28 cellular contexts compared by ENCODE assay signal in the genomic region with DNA sequence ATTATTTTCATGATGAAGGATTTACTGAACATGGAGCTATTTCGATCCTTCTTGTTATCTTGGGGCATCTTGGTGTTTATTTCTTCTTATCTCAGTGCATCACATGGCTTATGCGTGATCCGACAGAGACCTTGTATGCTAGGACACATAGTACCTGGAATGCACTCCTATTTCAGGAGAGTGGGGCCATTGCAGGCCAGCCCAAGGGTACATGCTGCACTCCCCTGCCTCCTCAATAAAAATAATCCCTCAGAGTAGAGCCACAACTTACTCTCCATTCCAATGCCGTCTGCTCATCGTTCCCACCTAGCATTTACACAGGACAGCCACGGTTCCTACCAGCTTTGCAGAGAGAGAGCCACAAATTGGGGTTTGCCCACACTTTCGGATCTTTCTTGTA.
"Had no signal": no experiment of that assay in that cellular context is flagged by ENCODE, and none has a peak within 500 bp of the region (broad histone marks: within the 10 kb centered on the region; RNA-seq: fewer than 3 reads in every experiment).

No MANE protein-coding gene starts in this region.

- H3K4me1 Mint-ChIP-seq: stimulated activated naive B cell treated with anti-CD40 and anti-IgM and Interleukin-4, amounts not matched to agents 10 μg/mL and 1 μg/mL and 100 μg/mL, for 72 hours had no signal

- H3K9ac ChIP-seq: neural progenitor cell, parathyroid adenoma had no signal

- H3K27me3 ChIP-seq: neural progenitor cell, ovary, right lobe of liver, sigmoid colon, stomach, thyroid gland, tibial nerve, upper lobe of left lung, vagina had no signal

- H3K36me3 Mint-ChIP-seq: natural killer cell treated with Interleukin-12 subunit alpha and Interleukin-12 subunit beta and Interleukin-15 and Interleukin-18, amount 100 ng/mL, for 72 hours; stimulated activated effector memory CD8-positive, alpha-beta T cell treated with anti-CD3 and anti-CD28 coated beads, Interleukin-12 subunit alpha, Interleukin-12 subunit beta, amount 100 ng/mL, for 72 hours; stimulated activated naive B cell treated with anti-CD40 and anti-IgM and Interleukin-4, amounts not matched to agents 10 μg/mL and 1 μg/mL and 100 μg/mL, for 72 hours had no signal

- DNase-seq: naive thymus-derived CD8-positive, alpha-beta T cell; occipital lobe; ovary; posterior cingulate gyrus; psoas muscle; right cardiac atrium; right lobe of liver; sigmoid colon; small intestine; stimulated activated CD4-positive, alpha-beta T cell treated with anti-CD3 and anti-CD28 coated beads, Interleukin-15, amount 100 ng/mL, for 24 hours; stimulated activated CD4-positive, alpha-beta T cell treated with anti-CD3 and anti-CD28 coated beads, Interleukin-2, amount 100 ng/mL, for 24 hours; stimulated activated CD4-positive, alpha-beta T cell treated with anti-CD3 and anti-CD28 coated beads, Interleukin-2, amount 100 ng/mL, for 48 hours; stimulated activated CD4-positive, alpha-beta T cell treated with anti-CD3 and anti-CD28 coated beads, Interleukin-4, amount 100 ng/mL, for 24 hours; stimulated activated naive B cell treated with anti-CD40 and anti-IgM and Interleukin-4, amounts not matched to agents 10 μg/mL and 1 μg/mL and 100 μg/mL, for 72 hours; stimulated activated naive CD4-positive, alpha-beta T cell treated with Interleukin-2 at 50 U/mL for 16 hours; stomach; thyroid gland; trophoblast cell; upper lobe of left lung had no signal

- H3K4me2 ChIP-seq: neural progenitor cell had no signal

- H3K27ac ChIP-seq: neural progenitor cell, ovary, parathyroid adenoma, psoas muscle, right lobe of liver, sigmoid colon, stomach, thoracic aorta, thyroid gland, tibial nerve, upper lobe of left lung, vagina had no signal

- H3K4me3 ChIP-seq: neural progenitor cell, ovary, psoas muscle, right lobe of liver, sigmoid colon, stomach, thoracic aorta, thyroid gland, tibial nerve, upper lobe of left lung, vagina had no signal

- H3K36me3 ChIP-seq: ovary, right lobe of liver, stomach, thyroid gland had no signal

- H3K27me3 Mint-ChIP-seq: naive thymus-derived CD8-positive, alpha-beta T cell; progenitor cell of endocrine pancreas; stimulated activated naive CD8-positive, alpha-beta T cell treated with anti-CD3 and anti-CD28 coated beads, Interleukin-15, Interleukin-2, amounts not matched to agents 100 ng/mL and 50 ng/mL, for 24 hours had no signal

- H2AFZ ChIP-seq: neural progenitor cell, parathyroid adenoma had no signal

- H3K4me1 ChIP-seq: psoas muscle, right lobe of liver had no signal

- ATAC-seq: naive thymus-derived CD8-positive, alpha-beta T cell; natural killer cell treated with Interleukin-12 subunit alpha and Interleukin-12 subunit beta and Interleukin-15 and Interleukin-18, amount 100 ng/mL, for 72 hours; right cardiac atrium; right lobe of liver; stimulated activated effector memory CD8-positive, alpha-beta T cell treated with anti-CD3 and anti-CD28 coated beads, Interleukin-12 subunit alpha, Interleukin-12 subunit beta, amount 100 ng/mL, for 72 hours; stimulated activated naive B cell treated with anti-CD40 and anti-IgM and Interleukin-4, amounts not matched to agents 10 μg/mL and 1 μg/mL and 100 μg/mL, for 72 hours had no signal

- H3K27ac Mint-ChIP-seq: natural killer cell treated with Interleukin-12 subunit alpha and Interleukin-12 subunit beta and Interleukin-15 and Interleukin-18, amount 100 ng/mL, for 72 hours; neural progenitor cell; progenitor cell of endocrine pancreas; stimulated activated effector memory CD8-positive, alpha-beta T cell treated with anti-CD3 and anti-CD28 coated beads, Interleukin-12 subunit alpha, Interleukin-12 subunit beta, amount 100 ng/mL, for 72 hours; stimulated activated naive B cell treated with anti-CD40 and anti-IgM and Interleukin-4, amounts not matched to agents 10 μg/mL and 1 μg/mL and 100 μg/mL, for 72 hours; stimulated activated naive CD8-positive, alpha-beta T cell treated with anti-CD3 and anti-CD28 coated beads, Interleukin-15, Interleukin-2, amounts not matched to agents 100 ng/mL and 50 ng/mL, for 24 hours had no signal

- H3K9me3 ChIP-seq: ovary, psoas muscle, right lobe of liver, sigmoid colon, stomach, thoracic aorta, thyroid gland, tibial nerve, upper lobe of left lung, vagina had no signal

- H3K9me3 Mint-ChIP-seq: naive thymus-derived CD8-positive, alpha-beta T cell; natural killer cell treated with Interleukin-12 subunit alpha and Interleukin-12 subunit beta and Interleukin-15 and Interleukin-18, amount 100 ng/mL, for 72 hours; stimulated activated effector memory CD8-positive, alpha-beta T cell treated with anti-CD3 and anti-CD28 coated beads, Interleukin-12 subunit alpha, Interleukin-12 subunit beta, amount 100 ng/mL, for 72 hours; stimulated activated naive CD8-positive, alpha-beta T cell treated with anti-CD3 and anti-CD28 coated beads, Interleukin-15, Interleukin-2, amounts not matched to agents 100 ng/mL and 50 ng/mL, for 24 hours had no signal

- H3K4me3 Mint-ChIP-seq: naive thymus-derived CD8-positive, alpha-beta T cell; natural killer cell treated with Interleukin-12 subunit alpha and Interleukin-12 subunit beta and Interleukin-15 and Interleukin-18, amount 100 ng/mL, for 72 hours; neural progenitor cell; stimulated activated effector memory CD8-positive, alpha-beta T cell treated with anti-CD3 and anti-CD28 coated beads, Interleukin-12 subunit alpha, Interleukin-12 subunit beta, amount 100 ng/mL, for 72 hours; stimulated activated naive B cell treated with anti-CD40 and anti-IgM and Interleukin-4, amounts not matched to agents 10 μg/mL and 1 μg/mL and 100 μg/mL, for 72 hours; stimulated activated naive CD8-positive, alpha-beta T cell treated with anti-CD3 and anti-CD28 coated beads, Interleukin-15, Interleukin-2, amounts not matched to agents 100 ng/mL and 50 ng/mL, for 24 hours had no signal
